In genomic region chr5:81162501-81162900, GRCh38 we compare ENCODE assay signal across 27 cellular contexts.
"Had no signal": no experiment of that assay in that cellular context is flagged by ENCODE, and none has a peak within 500 bp of the region (broad histone marks: within the 10 kb centered on the region; RNA-seq: fewer than 3 reads in every experiment).

No MANE protein-coding gene starts in this region.

- H3K36me3 ChIP-seq: gastroesophageal sphincter, heart left ventricle, left lung, neutrophil, pancreas, suprapubic skin, transverse colon, upper lobe of right lung, uterus had no signal

- H3K4me1 ChIP-seq: gastroesophageal sphincter, heart left ventricle, left lung, pancreas, suprapubic skin, transverse colon, upper lobe of right lung, uterus had no signal

- H3K4me3 ChIP-seq: gastroesophageal sphincter, heart left ventricle, hepatocyte, left lung, mucosa of descending colon, pancreas, smooth muscle cell, suprapubic skin, transverse colon, upper lobe of right lung, uterus had no signal

- ATAC-seq: effector memory CD8-positive, alpha-beta T cell; esophagus mucosa; gastroesophageal sphincter; heart left ventricle; left lung; mucosa of descending colon; natural killer cell treated with Interleukin-12 subunit alpha and Interleukin-12 subunit beta and Interleukin-15 and Interleukin-18, amount 100 ng/mL, for 72 hours; pancreas; sciatic nerve; stimulated activated naive CD8-positive, alpha-beta T cell treated with anti-CD3 and anti-CD28 coated beads, Interleukin-15, amount 100 ng/mL, for 72 hours; upper lobe of right lung had no signal

- H3K9me3 ChIP-seq: gastroesophageal sphincter, heart left ventricle, left lung, mucosa of descending colon, neutrophil, pancreas, suprapubic skin, transverse colon, upper lobe of right lung, uterus had no signal

- H3K27me3 ChIP-seq: gastroesophageal sphincter, heart left ventricle, hepatocyte, left lung, neutrophil, pancreas, suprapubic skin, transverse colon, upper lobe of right lung, uterus had no signal

- H3K79me2 ChIP-seq: hepatocyte had no signal

- H3K4me2 ChIP-seq: hepatocyte, smooth muscle cell had no signal

- DNase-seq: effector memory CD8-positive, alpha-beta T cell; foreskin fibroblast; heart left ventricle; kidney; left lung; mesenchymal stem cell; mucosa of descending colon; naive B cell; pancreas; stimulated activated CD4-positive, alpha-beta T cell treated with anti-CD3 and anti-CD28 coated beads, Interleukin-12 subunit alpha, Interleukin-12 subunit beta, amount 100 ng/mL, for 4 hours; stimulated activated CD4-positive, alpha-beta T cell treated with anti-CD3 and anti-CD28 coated beads, Interleukin-1b, Interleukin-23, amount 100 ng/mL, for 48 hours; stimulated activated CD4-positive, alpha-beta T cell treated with anti-CD3 and anti-CD28 coated beads, Interleukin-4, amount 100 ng/mL, for 1 hour; stimulated activated CD8-positive, alpha-beta memory T cell treated with anti-CD3 and anti-CD28 coated beads, Interleukin-4, amount 100 ng/mL, for 48 hours; stimulated activated naive CD4-positive, alpha-beta T cell; stimulated activated naive CD8-positive, alpha-beta T cell treated with anti-CD3 and anti-CD28 coated beads, Interleukin-15, amount 100 ng/mL, for 72 hours; transverse colon; upper lobe of right lung; uterus had no signal

- H3K27ac ChIP-seq: gastroesophageal sphincter, heart left ventricle, hepatocyte, left lung, neutrophil, pancreas, suprapubic skin, transverse colon, upper lobe of right lung, uterus had no signal

- H2AFZ ChIP-seq: hepatocyte had no signal

- FAIRE-seq: endometrium, kidney, pancreas had no signal
